In the genomic region with DNA sequence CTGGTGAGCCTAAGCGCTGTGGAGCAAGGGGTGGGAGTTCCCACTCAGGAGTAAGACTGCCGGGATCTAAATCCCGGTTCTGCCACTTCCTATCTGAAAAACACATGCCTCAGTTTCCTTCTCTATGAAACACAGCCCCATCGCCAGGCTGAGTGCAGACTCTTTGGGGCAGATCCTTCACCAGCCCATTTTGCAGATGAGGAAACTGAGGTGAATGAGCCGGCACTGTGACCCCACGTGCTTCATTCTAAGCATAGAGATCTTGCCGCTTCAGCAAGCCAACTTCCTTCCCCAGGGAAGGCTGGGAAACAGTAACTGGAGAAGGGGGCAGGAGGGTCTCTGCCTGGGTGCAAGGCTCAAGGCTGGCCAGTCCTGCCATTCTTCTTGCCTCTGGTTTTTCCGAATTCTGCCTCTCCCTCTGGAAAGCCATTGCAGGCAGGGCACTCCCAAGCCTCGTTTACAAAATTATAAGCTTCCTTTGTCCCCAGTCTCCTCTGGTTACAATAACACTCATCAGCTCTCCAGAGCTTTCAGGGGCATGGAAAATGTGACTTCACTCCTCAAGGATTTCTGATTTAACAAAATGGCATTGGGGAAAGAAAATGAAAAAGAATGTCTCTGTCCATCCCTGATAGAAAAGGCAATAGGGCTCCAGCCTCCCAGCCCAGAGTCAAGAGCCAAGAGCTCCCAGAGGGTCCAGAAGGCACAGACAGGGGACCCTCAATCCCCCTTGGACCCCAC, we compare ENCODE assay signal across 18 cellular contexts.
DNase-seq lines count a peak whose midpoint lies in the region; ATAC-seq and TF ChIP-seq lines count a peak whose summit lies in the region.
"Had no signal": no experiment of that assay in that cellular context is flagged by ENCODE, and none has a peak within 500 bp of the region (broad histone marks: within the 10 kb centered on the region; RNA-seq: fewer than 3 reads in every experiment).

No MANE protein-coding gene starts in this region.

- TF ChIP-seq EP300 in SK-N-SH (IDR thresholded peaks at IDR 0.05; ENCODE audit: borderline replicate concordance in 1 of 2, low read depth in 1 of 2, low read length in 1 of 2), result no peak

- no peaks in the 10 kb centered on the region for H3K79me2 ChIP-seq in SK-N-SH (ENCODE audit: insufficient read depth)

- no peak for TF ChIP-seq CTCF in SK-N-SH (IDR thresholded peaks at IDR 0.05)

- POLR2A ChIA-PET in SK-N-SH (lab: Yijun Ruan, JAX), result no interaction called here

- peak overlapping the region in 1 of 2 experiments; percentile 43; a peak in 1 of 4 replicates for H3K27ac ChIP-seq in SK-N-SH (ENCODE audit: low read depth in 2 of 2, low read length in 1 of 2)
- peak overlapping the region; percentile 56 for H3K27ac ChIP-seq in rectal smooth muscle tissue (ENCODE audit: low read depth, low read length)
- H3K27ac ChIP-seq: SK-N-MC, spleen, uterus had no signal

- 79% methylated on average over 9 of the region's 9 CpGs for WGBS in SK-N-SH (ENCODE audit: low lambda C conversion rate)

- no peak overlapping the region for H3K9ac ChIP-seq in SK-N-SH
- H3K9ac ChIP-seq in rectal smooth muscle tissue (ENCODE audit: low read length), result no peak overlapping the region

- no peaks in the 10 kb centered on the region for H3K9me2 ChIP-seq in SK-N-SH

- DNase-seq in AG20443 (ENCODE audit: low spot score), result peak; percentile 55
- DNase-seq in SK-N-SH, result no peak
- DNase-seq in fibroblast of peridontal ligament (ENCODE audit: extremely low read depth), result peak; percentile 64
- no peak for DNase-seq in dermis blood vessel endothelial cell
- no peak for DNase-seq in islet precursor cell
- DNase-seq: glutamatergic neuron; immature natural killer cell; midbrain; NCI-H1436; NCI-H510A treated with DMSO at 0.1 percent for 48 hours; occipital lobe; spleen; stimulated activated naive B cell treated with anti-CD40 and anti-IgM and Interleukin-4, amounts not matched to agents 10 μg/mL and 1 μg/mL and 100 μg/mL, for 72 hours; uterus had no signal

- H3K27me3 ChIP-seq in SK-N-SH (ENCODE audit: insufficient read depth), result no peaks in the 10 kb centered on the region
- H3K27me3 ChIP-seq in rectal smooth muscle tissue (ENCODE audit: control insufficient read depth, insufficient read depth, low read length), result no peaks in the 10 kb centered on the region
- H3K27me3 ChIP-seq: uterus had no signal

- H3K4me1 ChIP-seq in SK-N-SH (ENCODE audit: control insufficient read depth in 1 of 2, insufficient read depth in 2 of 2, low read depth in 1 of 2, low read length in 1 of 2) (peaks cover 5 to 17% of the 10 kb centered on the region in 2 experiments; a peak in 2 of 4 replicates), rectal smooth muscle tissue (ENCODE audit: control insufficient read depth, insufficient read depth, low read length) (peaks cover 32% of the 10 kb centered on the region)
- H3K4me1 ChIP-seq: uterus had no signal

- H3K36me3 ChIP-seq in SK-N-SH (replicated peaks in 1 of 2; ENCODE audit: control insufficient read depth in 1 of 2, insufficient read depth in 2 of 2, low read length in 1 of 2), result peaks cover 0 to 1% of the 10 kb centered on the region in 2 experiments
- no peaks in the 10 kb centered on the region for H3K36me3 ChIP-seq in rectal smooth muscle tissue (ENCODE audit: control insufficient read depth, insufficient read depth, low read length)
- H3K36me3 ChIP-seq: uterus had no signal

- CTCF ChIA-PET in SK-N-SH (lab: Yijun Ruan, JAX), result interaction anchor here (0.8 to 1.2 kb wide), 2 partner anchors 40 to 103 kb away, joined by 3 to 5 read pairs; no protein-coding TSS in a partner anchor

- H3K9me3 ChIP-seq in SK-N-SH, result no peaks in the 10 kb centered on the region
- H3K9me3 ChIP-seq: spleen, uterus had no signal

- no peaks in the 10 kb centered on the region for H3F3A ChIP-seq in SK-N-SH (replicated peaks; ENCODE audit: insufficient read depth)

- TF ChIP-seq RAD21 in SK-N-SH (IDR thresholded peaks at IDR 0.05; ENCODE audit: low read length), result no peak

- H4K20me1 ChIP-seq in SK-N-SH (ENCODE audit: insufficient read depth), result no peaks in the 10 kb centered on the region

- H3K4me2 ChIP-seq in SK-N-SH, result no peak overlapping the region; the same call in 1 of the 2 replicates

- H3K4me3 ChIP-seq in SK-N-SH (ENCODE audit: low read depth in 2 of 2, low read length in 1 of 2), result no peak overlapping the region
- no peak overlapping the region for H3K4me3 ChIP-seq in rectal smooth muscle tissue (ENCODE audit: low read length)
- H3K4me3 ChIP-seq: SK-N-MC, spleen, uterus had no signal

- no peak for ATAC-seq in activated CD4-positive, CD25-positive, alpha-beta regulatory T cell treated with anti-CD3 and anti-CD28 coated beads, Interleukin-2, amount 50 U/mL, for 24 hours
- no peak for ATAC-seq in GM19395 (IDR thresholded peaks at IDR 0.05; ENCODE audit: unreplicated experiment)
- ATAC-seq: stimulated activated naive B cell treated with anti-CD40 and anti-IgM and Interleukin-4, amounts not matched to agents 10 μg/mL and 1 μg/mL and 100 μg/mL, for 72 hours had no signal

- H2AFZ ChIP-seq in SK-N-SH (ENCODE audit: low read depth), result no peak overlapping the region

TF ChIP-seq in SK-N-SH, 30 proteins besides CTCF, POLR2A, EP300 and RAD21:
- TF ChIP-seq CHD2 (IDR thresholded peaks at IDR 0.05; ENCODE audit: low read length, partially characterized antibody), result no peak
- no peak for TF ChIP-seq TCF12 (IDR thresholded peaks at IDR 0.05)
- no peak for TF ChIP-seq TAF1 (IDR thresholded peaks at IDR 0.05; ENCODE audit: borderline replicate concordance, low read depth, low read length)
- TF ChIP-seq, protein P1, sequence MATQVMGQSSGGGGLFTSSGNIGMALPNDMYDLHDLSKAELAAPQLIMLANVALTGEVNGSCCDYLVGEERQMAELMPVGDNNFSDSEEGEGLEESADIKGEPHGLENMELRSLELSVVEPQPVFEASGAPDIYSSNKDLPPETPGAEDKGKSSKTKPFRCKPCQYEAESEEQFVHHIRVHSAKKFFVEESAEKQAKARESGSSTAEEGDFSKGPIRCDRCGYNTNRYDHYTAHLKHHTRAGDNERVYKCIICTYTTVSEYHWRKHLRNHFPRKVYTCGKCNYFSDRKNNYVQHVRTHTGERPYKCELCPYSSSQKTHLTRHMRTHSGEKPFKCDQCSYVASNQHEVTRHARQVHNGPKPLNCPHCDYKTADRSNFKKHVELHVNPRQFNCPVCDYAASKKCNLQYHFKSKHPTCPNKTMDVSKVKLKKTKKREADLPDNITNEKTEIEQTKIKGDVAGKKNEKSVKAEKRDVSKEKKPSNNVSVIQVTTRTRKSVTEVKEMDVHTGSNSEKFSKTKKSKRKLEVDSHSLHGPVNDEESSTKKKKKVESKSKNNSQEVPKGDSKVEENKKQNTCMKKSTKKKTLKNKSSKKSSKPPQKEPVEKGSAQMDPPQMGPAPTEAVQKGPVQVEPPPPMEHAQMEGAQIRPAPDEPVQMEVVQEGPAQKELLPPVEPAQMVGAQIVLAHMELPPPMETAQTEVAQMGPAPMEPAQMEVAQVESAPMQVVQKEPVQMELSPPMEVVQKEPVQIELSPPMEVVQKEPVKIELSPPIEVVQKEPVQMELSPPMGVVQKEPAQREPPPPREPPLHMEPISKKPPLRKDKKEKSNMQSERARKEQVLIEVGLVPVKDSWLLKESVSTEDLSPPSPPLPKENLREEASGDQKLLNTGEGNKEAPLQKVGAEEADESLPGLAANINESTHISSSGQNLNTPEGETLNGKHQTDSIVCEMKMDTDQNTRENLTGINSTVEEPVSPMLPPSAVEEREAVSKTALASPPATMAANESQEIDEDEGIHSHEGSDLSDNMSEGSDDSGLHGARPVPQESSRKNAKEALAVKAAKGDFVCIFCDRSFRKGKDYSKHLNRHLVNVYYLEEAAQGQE (IDR thresholded peaks at IDR 0.05; ENCODE audit: low read depth, low read length), result 0 out of 2 replicates have a peak, but pooled peaks have one; percentile 14
- no peak for TF ChIP-seq MXI1 (IDR thresholded peaks at IDR 0.05; ENCODE audit: low read depth, low read length)
- TF ChIP-seq FOXM1 (IDR thresholded peaks at IDR 0.05; ENCODE audit: low read depth), result no peak
TF ChIP-seq in SK-N-SH: peak in this region for 1.

Comparison
In these comparisons a context has a peak if more than half of its experiments do, and no peak if none do; other contexts are left out.
1. DNase-seq: peak in AG20443 (single experiment) and fibroblast of peridontal ligament (single experiment); none in SK-N-SH (single experiment), dermis blood vessel endothelial cell (single experiment) and islet precursor cell (single experiment).